ENCODE assay signal across 8 cellular contexts in genomic region chr5:159263569-159263905, GRCh38. TPM values are rescaled to one million over a fixed set of nuclear protein-coding genes. Genes with fewer than 3 reads are reported as not detected.
DNase-seq lines count a peak whose midpoint lies in the region; ATAC-seq and TF ChIP-seq lines count a peak whose summit lies in the region.

No MANE protein-coding gene starts in this region.

- H2AFZ ChIP-seq in IMR-90 (replicated peaks; ENCODE audit: low read length, poor library complexity): peak overlapping the region; percentile 100

- peak overlapping the region; percentile 96 to 99 for H4K8ac ChIP-seq in IMR-90 (ENCODE audit: low read depth in 2 of 2, low read length in 2 of 2)

- H4K5ac ChIP-seq in IMR-90 (ENCODE audit: low read depth, low read length): peak overlapping the region; percentile 40

- 0 out of 2 replicates have a peak overlapping the region, but pooled peaks have one; percentile 12 for H2BK120ac ChIP-seq in IMR-90 (ENCODE audit: low read depth, low read length)

- peaks cover 2% of the 10 kb centered on the region for H3K27me3 Mint-ChIP-seq in chondrocyte (ENCODE audit: low read depth)

- H3K9me3 ChIP-seq in AG04450 (ENCODE audit: control insufficient read depth, insufficient read depth, low read length): peaks cover 6% of the 10 kb centered on the region; the same call in 1 of the 2 replicates
- H3K9me3 ChIP-seq in IMR-90 (ENCODE audit: control insufficient read depth, insufficient read depth, low read length): no peaks in the 10 kb centered on the region
- no peaks in the 10 kb centered on the region for H3K9me3 ChIP-seq in mucosa of stomach (ENCODE audit: control insufficient read depth, low read length)

- H3K4ac ChIP-seq in IMR-90 (ENCODE audit: low read depth, low read length): peak overlapping the region; percentile 89

- H3K27me3 ChIP-seq in AG04450 (ENCODE audit: control insufficient read depth, insufficient read depth, low read length): no peaks in the 10 kb centered on the region
- no peaks in the 10 kb centered on the region for H3K27me3 ChIP-seq in IMR-90 (ENCODE audit: control insufficient read depth, insufficient read depth, low read length)
- no peaks in the 10 kb centered on the region for H3K27me3 ChIP-seq in mucosa of stomach (ENCODE audit: control insufficient read depth, insufficient read depth, low read length)

- POLR2A ChIA-PET in AG04450 (lab: Yijun Ruan, JAX) (no interaction called here), IMR-90 (lab: Charles Lee; ENCODE audit: unreplicated experiment) (no interaction called here)

- peak overlapping the region; percentile 99 for H3K27ac Mint-ChIP-seq in chondrocyte (ENCODE audit: unreplicated experiment)

- H3K4me1 Mint-ChIP-seq in chondrocyte (ENCODE audit: low read depth): peaks cover 19% of the 10 kb centered on the region

- BruUV-seq in IMR-90 (replicated peaks; lab: Mats Ljungman, UMichigan): no TSS peak

- peak overlapping the region; percentile 85 for H3K4me2 ChIP-seq in IMR-90 (ENCODE audit: low read depth, low read length)

- dilution Hi-C loops in IMR-90 (cut with HindIII; ENCODE audit: low sequenced_read_pairs, unreplicated experiment): loop anchor here (25.0 kb wide), 1 partner anchor 101 kb away; no protein-coding TSS in a partner anchor

- intact Hi-C loops in IMR-90 (cut with micrococcal nuclease) (loop anchor here (1.0 to 2.0 kb wide), 2 partner anchors 55 to 106 kb away; partner anchors contain the start of gene RNF145), posterior vena cava (cut with DNase I) (loop anchor here in 1 of 2 donors (5.0 kb wide), 1 partner anchor 106 kb away; no protein-coding TSS in a partner anchor)

- no CpG with 5 or more reads among the region's 10 CpGs for WGBS in IMR-90 (ENCODE audit: extremely low coverage in 2 of 2, insufficient read length in 1 of 2), 2 experiments

- peak overlapping the region; percentile 70 for H3K23ac ChIP-seq in IMR-90 (ENCODE audit: low read depth, low read length)

- H4K20me1 ChIP-seq in IMR-90 (ENCODE audit: insufficient read depth, low read length): no peaks in the 10 kb centered on the region

- no peaks in the 10 kb centered on the region for H3K9me3 Mint-ChIP-seq in chondrocyte (ENCODE audit: low read depth)

- TF ChIP-seq RAD21 in IMR-90 (IDR thresholded peaks at IDR 0.05; ENCODE audit: low read length): no peak

- no peak for DNase-seq in AG04450 (ENCODE audit: low read depth, low spot score)
- no peak for DNase-seq in IMR-90
- DNase-seq in chondrocyte (ENCODE audit: low spot score): no peak
- no peak for DNase-seq in putamen (ENCODE audit: low spot score)
- no peak for DNase-seq in posterior vena cava (ENCODE audit: low spot score)
- no peak for DNase-seq in NCI-H345 (lab: John Stamatoyannopoulos, UW)

- H3K27ac ChIP-seq in AG04450 (ENCODE audit: low read depth, low read length) (peak overlapping the region; percentile 95), IMR-90 (ENCODE audit: insufficient read depth, low read length) (peak overlapping the region; percentile 93)

- CTCF ChIA-PET in AG04450 (lab: Charles Lee) (interaction anchor here (1.4 kb wide), 1 partner anchor 107 kb away, joined by 12 read pairs; no protein-coding TSS in a partner anchor), IMR-90 (lab: Yijun Ruan, JAX) (no interaction called here)

- no peaks in the 10 kb centered on the region; the same call in 1 of the 2 replicates for H3K36me3 ChIP-seq in IMR-90 (ENCODE audit: control insufficient read depth, insufficient read depth, low read length)
- H3K36me3 ChIP-seq in mucosa of stomach (ENCODE audit: control insufficient read depth, insufficient read depth, low read length): no peaks in the 10 kb centered on the region

- no peak overlapping the region for H3K18ac ChIP-seq in IMR-90 (ENCODE audit: low read depth, low read length)

- H3K14ac ChIP-seq in IMR-90 (replicated peaks; ENCODE audit: low read depth, low read length): peak overlapping the region; percentile 76

- peaks cover 10 to 48% of the 10 kb centered on the region in 2 experiments for H3K79me1 ChIP-seq in IMR-90 (ENCODE audit: low read depth in 1 of 2, low read length in 2 of 2)

- peak overlapping the region; percentile 71 for H2AK9ac ChIP-seq in IMR-90 (replicated peaks; ENCODE audit: low read depth, low read length, poor library complexity)

- no peak overlapping the region for H2BK15ac ChIP-seq in IMR-90 (ENCODE audit: low read depth, low read length)

- H3K4me3 Mint-ChIP-seq in chondrocyte (ENCODE audit: unreplicated experiment): peak overlapping the region; percentile 94

- peak overlapping the region; percentile 64 for H3K56ac ChIP-seq in IMR-90 (ENCODE audit: extremely low read depth, insufficient read depth, low read length)

- H3K36me3 Mint-ChIP-seq in chondrocyte (ENCODE audit: low read depth): no peaks in the 10 kb centered on the region

- H3K9me1 ChIP-seq in IMR-90 (ENCODE audit: insufficient read depth, low read length): peaks cover 3% of the 10 kb centered on the region; the same call in 1 of the 2 replicates

- H2BK20ac ChIP-seq in IMR-90 (ENCODE audit: low read depth, low read length): no peak overlapping the region

- ATAC-seq in GM19467 (IDR thresholded peaks at IDR 0.05; ENCODE audit: unreplicated experiment): peak; percentile 5
- ATAC-seq in IMR-90 (ENCODE audit: low read depth): peak; percentile 37

- H3K4me3 ChIP-seq in AG04450 (ENCODE audit: low read depth, low read length): peak overlapping the region; percentile 96
- peak overlapping the region; percentile 64 for H3K4me3 ChIP-seq in IMR-90 (ENCODE audit: insufficient read depth, low read depth, low read length)
- peak overlapping the region; percentile 79 for H3K4me3 ChIP-seq in mucosa of stomach (ENCODE audit: low read length)

- H4K91ac ChIP-seq in IMR-90 (ENCODE audit: insufficient read depth, low read depth, low read length): peak overlapping the region; percentile 61; the same call in 1 of the 2 replicates

- H3K9ac ChIP-seq in IMR-90 (ENCODE audit: low read depth, low read length) (peak overlapping the region; percentile 92), mucosa of stomach (ENCODE audit: low read length) (peak overlapping the region; percentile 79)

- no peak overlapping the region for H2BK5ac ChIP-seq in IMR-90 (ENCODE audit: low read depth, low read length, poor library complexity, severe bottlenecking)

- TF ChIP-seq CTCF in AG04450 (IDR thresholded peaks at IDR 0.05; ENCODE audit: low read depth, low read length) (no peak), IMR-90 (conservative IDR thresholded peaks at IDR 0.05; ENCODE audit: low read depth, low read length) (no peak), chondrocyte (IDR thresholded peaks at IDR 0.05) (no peak)

- TF ChIP-seq POLR2A in IMR-90 (IDR thresholded peaks at IDR 0.05; ENCODE audit: low read depth, low read length): no peak

- H2AK5ac ChIP-seq in IMR-90 (ENCODE audit: low read depth, low read length): peak overlapping the region; percentile 13

- in situ Hi-C loops in IMR-90 (cut with MboI; ENCODE audit: low sequenced_read_pairs): loop anchor here (5.0 kb wide), 1 partner anchor 106 kb away; no protein-coding TSS in a partner anchor

- H3K4me1 ChIP-seq in IMR-90 (ENCODE audit: control insufficient read depth, insufficient read depth, low read length) (peaks cover 3% of the 10 kb centered on the region; the same call in 1 of the 2 replicates), mucosa of stomach (ENCODE audit: control insufficient read depth, insufficient read depth, low read length) (peaks cover 6% of the 10 kb centered on the region)

TF ChIP-seq in IMR-90, 13 proteins besides CTCF, POLR2A, EP300 and RAD21:
- TF ChIP-seq CEBPB (IDR thresholded peaks at IDR 0.05; ENCODE audit: low read depth, low read length) (no peak), MXI1 (IDR thresholded peaks at IDR 0.05; ENCODE audit: borderline replicate concordance, low read depth, low read length) (no peak)
TF ChIP-seq in IMR-90: peak in this region for 0.

RNA-seq across cellular contexts. Expression of gene UBLCP1, which starts 0.4 kb away (rescaled TPM):
- polyA plus RNA-seq in AG04450 (2011; rRNA removed) (25.0 and 34.4 TPM in 2 replicates), IMR-90 (2012; rRNA removed) (13.0 and 17.5 TPM in 2 replicates)
- polyA minus RNA-seq in AG04450 (2011; rRNA and poly(A)+ RNA removed): 3.9 and 7.3 TPM in 2 replicates
- total RNA-seq in IMR-90 (2012; rRNA removed) (11.7 and 23.1 TPM in 2 replicates), chondrocyte (31.7 to 35.5 TPM (median 33.2 TPM) in 3 replicates), posterior vena cava (10 to 100 TPM; 26.5 to 30.9 TPM)
- 1.4 and 5.3 TPM in 2 replicates for polyA plus RNA-seq in IMR-90 (2012; cell fraction: cytosol; rRNA removed)
- polyA plus RNA-seq in IMR-90 (2012; cell fraction: nucleus; rRNA removed; ENCODE audit: low replicate concordance): 0.42 and 5.4 TPM in 2 replicates

RNA-seq across cellular contexts. Expression of gene RNF145, which starts 54.2 kb away (rescaled TPM):
- 66.3 and 80.2 TPM in 2 replicates for polyA plus RNA-seq in AG04450 (2011; rRNA removed)
- polyA minus RNA-seq in AG04450 (2011; rRNA and poly(A)+ RNA removed): 42.8 and 56.3 TPM in 2 replicates
- 50.0 and 68.0 TPM in 2 replicates for total RNA-seq in IMR-90 (2012; rRNA removed)
- 44.9 and 57.0 TPM in 2 replicates for polyA plus RNA-seq in IMR-90 (2012; rRNA removed)
- 14.3 and 27.2 TPM in 2 replicates for polyA plus RNA-seq in IMR-90 (2012; cell fraction: cytosol; rRNA removed)
- 8.4 and 77.6 TPM in 2 replicates for polyA plus RNA-seq in IMR-90 (2012; cell fraction: nucleus; rRNA removed; ENCODE audit: low replicate concordance)
- 79.0 to 83.9 TPM (median 82.5 TPM) in 3 replicates for total RNA-seq in chondrocyte
- total RNA-seq in posterior vena cava: 10 to 100 TPM; 49.2 to 52.1 TPM
